9 cellular contexts compared by ENCODE assay signal in genomic region chr6:88569959-88570358, GRCh38.
"Had no signal": no experiment of that assay in that cellular context is flagged by ENCODE, and none has a peak within 500 bp of the region (broad histone marks: within the 10 kb centered on the region; RNA-seq: fewer than 3 reads in every experiment).

No MANE protein-coding gene starts in this region.

- H3K4me2 ChIP-seq: GM23338 had no signal

- H3K27ac Mint-ChIP-seq: GM23338, H9 had no signal

- H2AFZ ChIP-seq: GM23338 had no signal

- H3K4me3 Mint-ChIP-seq: GM23338, H9 had no signal

- H3K4me3 ChIP-seq: GM23338, K562 had no signal

- DNase-seq: H9, HCEC 1CT, IMR-90, KG1 had no signal

- ATAC-seq: GM23338, K562 had no signal

- FAIRE-seq: H1, H54, HTR-8/SVneo, K562 had no signal
